ENCODE assay signal across 12 cellular contexts in the genomic region with DNA sequence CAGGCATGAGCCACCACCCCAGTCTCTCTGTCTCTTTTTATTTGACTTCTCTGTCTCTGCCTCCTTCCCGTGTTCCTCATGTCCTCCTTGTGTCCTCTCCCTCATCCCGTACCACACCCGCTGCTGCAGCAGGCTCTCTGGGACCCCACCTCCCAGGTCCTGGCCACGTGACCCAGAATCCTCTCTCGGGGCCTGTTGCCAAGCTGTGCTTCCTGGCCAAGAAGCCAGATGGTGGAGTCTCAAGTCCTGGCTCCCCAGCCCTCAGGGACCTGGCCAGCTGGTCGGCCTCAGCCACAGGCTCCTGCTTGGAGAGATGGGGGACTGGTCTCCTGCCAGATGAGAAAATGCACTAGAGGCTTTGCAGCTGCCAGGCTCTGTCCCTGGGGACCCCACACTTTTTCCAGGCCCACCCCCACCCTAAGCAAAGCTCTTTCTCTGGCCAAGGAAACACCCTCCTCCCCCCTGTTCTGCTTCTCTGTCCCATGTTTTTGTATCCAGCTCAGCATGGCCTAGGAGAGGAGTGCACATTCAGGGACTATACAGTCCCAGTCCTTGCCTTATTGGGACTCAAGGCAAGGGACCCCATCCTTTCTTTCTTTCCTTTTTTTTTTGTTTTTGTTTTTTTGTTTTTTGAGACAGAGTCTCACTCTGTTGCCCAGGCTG. TPM values are rescaled to one million over a fixed set of nuclear protein-coding genes. Genes with fewer than 3 reads are reported as not detected.
DNase-seq lines count a peak whose midpoint lies in the region; ATAC-seq, FAIRE-seq and TF ChIP-seq lines count a peak whose summit lies in the region.
"Had no signal": no experiment of that assay in that cellular context is flagged by ENCODE, and none has a peak within 500 bp of the region (broad histone marks: within the 10 kb centered on the region; RNA-seq: fewer than 3 reads in every experiment).

No MANE protein-coding gene starts in this region.

- H3K27ac ChIP-seq in AG04450 (ENCODE audit: low read depth, low read length) (no peak overlapping the region), lung (ENCODE audit: low read depth in 1 of 2, low read length in 1 of 2) (no peak overlapping the region), small intestine (ENCODE audit: low read depth in 1 of 2, low read length in 1 of 2) (no peak overlapping the region)
- H3K27ac ChIP-seq: SK-N-MC had no signal

- H3K27ac Mint-ChIP-seq in activated CD4-positive, alpha-beta T cell treated with anti-CD3 and anti-CD28 coated beads, Interleukin-2, amount 10 ng/mL, durations not matched to agents 7 days and 5 days, result no peak overlapping the region
- H3K27ac Mint-ChIP-seq: activated naive CD8-positive, alpha-beta T cell had no signal

- H3K9me3 Mint-ChIP-seq in activated CD4-positive, alpha-beta T cell treated with anti-CD3 and anti-CD28 coated beads, Interleukin-2, amount 10 ng/mL, durations not matched to agents 7 days and 5 days, result peaks cover 3% of the 10 kb centered on the region

- ATAC-seq in lung (ENCODE audit: insufficient read depth, low FRiP score) (no peak), HG02840 (IDR thresholded peaks at IDR 0.05; ENCODE audit: low FRiP score, unreplicated experiment) (no peak)

- H3K9me3 ChIP-seq in AG04450 (ENCODE audit: control insufficient read depth, insufficient read depth, low read length) (no peaks in the 10 kb centered on the region; the same call in 1 of the 2 replicates), lung (ENCODE audit: control insufficient read depth in 2 of 2, insufficient read depth in 1 of 2, low read length in 1 of 2) (no peaks in the 10 kb centered on the region), small intestine (ENCODE audit: control insufficient read depth, low read depth) (no peaks in the 10 kb centered on the region)

- no peaks in the 10 kb centered on the region for H3K36me3 ChIP-seq in lung (ENCODE audit: control insufficient read depth in 2 of 2, insufficient read depth in 2 of 2, low read length in 2 of 2)
- H3K36me3 ChIP-seq in small intestine (ENCODE audit: control insufficient read depth in 2 of 2, insufficient read depth in 2 of 2, low read length in 2 of 2), result no peaks in the 10 kb centered on the region

- H3K27me3 ChIP-seq in AG04450 (ENCODE audit: control insufficient read depth, insufficient read depth, low read length), result peaks cover 6% of the 10 kb centered on the region
- H3K27me3 ChIP-seq in lung (ENCODE audit: control insufficient read depth, insufficient read depth), result no peaks in the 10 kb centered on the region
- H3K27me3 ChIP-seq in small intestine (ENCODE audit: control insufficient read depth in 2 of 2, insufficient read depth in 2 of 2, low read length in 2 of 2), result peaks cover 0 to 3% of the 10 kb centered on the region in 2 donors

- POLR2A ChIA-PET in AG04450 (lab: Yijun Ruan, JAX), result interaction anchor here (0.5 to 1.3 kb wide), 9 partner anchors 14 to 1385 kb away, joined by 3 to 7 read pairs (median 4); partner anchors contain the start of gene BLVRB
- POLR2A ChIA-PET in activated CD4-positive, alpha-beta T cell treated with anti-CD3 and anti-CD28 coated beads, Interleukin-2, amount 10 ng/mL, durations not matched to agents 7 days and 5 days (lab: Charles Lee), result no interaction called here

- peaks cover 4% of the 10 kb centered on the region for H3K36me3 Mint-ChIP-seq in activated CD4-positive, alpha-beta T cell treated with anti-CD3 and anti-CD28 coated beads, Interleukin-2, amount 10 ng/mL, durations not matched to agents 7 days and 5 days (ENCODE audit: low read depth)
- H3K36me3 Mint-ChIP-seq: activated naive CD8-positive, alpha-beta T cell had no signal

- WGBS in lung, 2 donors, result 41 to 61% methylated on average over 6 of the region's 6 CpGs
- WGBS in small intestine, 3 donors, result 22 to 40% (median 37%) methylated on average over 6 of the region's 6 CpGs

- peaks cover 7% of the 10 kb centered on the region for H3K27me3 Mint-ChIP-seq in activated CD4-positive, alpha-beta T cell treated with anti-CD3 and anti-CD28 coated beads, Interleukin-2, amount 10 ng/mL, durations not matched to agents 7 days and 5 days

- H3K4me1 Mint-ChIP-seq in activated CD4-positive, alpha-beta T cell treated with anti-CD3 and anti-CD28 coated beads, Interleukin-2, amount 10 ng/mL, durations not matched to agents 7 days and 5 days, result no peaks in the 10 kb centered on the region

- peak; percentile 61 for DNase-seq in AG04450 (ENCODE audit: low read depth, low spot score)
- peak; percentile 41 for DNase-seq in NCI-H1105 (lab: John Stamatoyannopoulos, UW)
- peak; percentile 84 for DNase-seq in cerebellar cortex (ENCODE audit: low spot score)
- peak; percentile 68 for DNase-seq in lung (ENCODE audit: low spot score)
- no peak for DNase-seq in small intestine
- DNase-seq in urothelium cell line (ENCODE audit: low spot score), result no peak
- no peak for DNase-seq in activated CD4-positive, alpha-beta T cell treated with anti-CD3 and anti-CD28 coated beads, Interleukin-2, amount 10 ng/mL, durations not matched to agents 7 days and 5 days
- DNase-seq: activated CD4-positive, alpha-beta T cell treated with anti-CD3 and anti-CD28 coated beads, Interleukin-2, amount 50 U/mL, for 48 hours; NCI-H2227 treated with DMSO at 0.1 percent for 48 hours had no signal

- H3K4me1 ChIP-seq in lung (ENCODE audit: control insufficient read depth in 2 of 2, insufficient read depth in 2 of 2, low read length in 2 of 2) (no peaks in the 10 kb centered on the region), small intestine (ENCODE audit: control insufficient read depth in 2 of 2, insufficient read depth in 1 of 2, low read depth in 1 of 2, low read length in 1 of 2) (no peaks in the 10 kb centered on the region)

- H3K4me3 Mint-ChIP-seq in activated CD4-positive, alpha-beta T cell treated with anti-CD3 and anti-CD28 coated beads, Interleukin-2, amount 10 ng/mL, durations not matched to agents 7 days and 5 days, result no peak overlapping the region
- H3K4me3 Mint-ChIP-seq: activated naive CD8-positive, alpha-beta T cell had no signal

- FAIRE-seq in small intestine (lab: Jason Lieb, UNC), result no peak
- no peak for FAIRE-seq in urothelium cell line (lab: Jason Lieb, UNC)

- H3K4me3 ChIP-seq in AG04450 (ENCODE audit: low read depth, low read length), result no peak overlapping the region
- no peak overlapping the region for H3K4me3 ChIP-seq in lung
- no peak overlapping the region for H3K4me3 ChIP-seq in small intestine (ENCODE audit: low read depth in 1 of 2, low read length in 2 of 2)
- H3K4me3 ChIP-seq: SK-N-MC had no signal

- TF ChIP-seq CTCF in AG04450 (IDR thresholded peaks at IDR 0.05; ENCODE audit: low read depth, low read length) (no peak), lung (IDR thresholded peaks at IDR 0.05; ENCODE audit: control extremely low read depth, extremely low read depth) (no peak)

- CTCF ChIA-PET in AG04450 (lab: Charles Lee), result interaction anchor here (0.6 to 2.8 kb wide), 11 partner anchors 9 to 349 kb away, joined by 3 to 21 read pairs (median 5); partner anchors contain the start of genes BLVRB and LTBP4
- CTCF ChIA-PET in activated CD4-positive, alpha-beta T cell treated with anti-CD3 and anti-CD28 coated beads, Interleukin-2, amount 10 ng/mL, durations not matched to agents 7 days and 5 days (lab: Charles Lee), result interaction anchor here (0.8 kb wide), 1 partner anchor 9 kb away, joined by 3 read pairs; no protein-coding TSS in a partner anchor

RNA-seq across cellular contexts. Expression of gene SHKBP1, which starts 34.3 kb away (rescaled TPM):
- polyA plus RNA-seq in AG04450 (2011; rRNA removed), result 42.5 and 62.7 TPM in 2 replicates
- polyA minus RNA-seq in AG04450 (2011; rRNA and poly(A)+ RNA removed), result 65.5 and 108 TPM in 2 replicates
- total RNA-seq in lung, result 100 to 1,000 TPM in 1 of 2 donors, 10 to 100 TPM in 1; 21.1 to 105 TPM
- 100 to 1,000 TPM in 1 of 2 donors, 10 to 100 TPM in 1; 89.0 to 191 TPM for polyA plus RNA-seq in lung
- polyA plus RNA-seq in small intestine, result 10 to 100 TPM; 56.6 to 70.3 (median 64.2) TPM
- total RNA-seq in activated CD4-positive, alpha-beta T cell treated with anti-CD3 and anti-CD28 coated beads, Interleukin-2, amount 10 ng/mL, durations not matched to agents 7 days and 5 days, result 100 to 1,000 TPM; 147 to 158 TPM

RNA-seq across cellular contexts. Expression of gene LTBP4, which starts 58.8 kb away (rescaled TPM):
- polyA plus RNA-seq in AG04450 (2011; rRNA removed) (41.3 and 70.3 TPM in 2 replicates), lung (10 to 100 TPM; 73.0 to 99.4 TPM), small intestine (100 to 1,000 TPM in 1 of 3 donors, 10 to 100 TPM in 2; 63.3 to 162 (median 69.2) TPM)
- 41.9 and 53.5 TPM in 2 replicates for polyA minus RNA-seq in AG04450 (2011; rRNA and poly(A)+ RNA removed)
- 100 to 1,000 TPM; 203 to 290 TPM for total RNA-seq in lung
- 10 to 100 TPM; 71.3 to 75.7 TPM for total RNA-seq in activated CD4-positive, alpha-beta T cell treated with anti-CD3 and anti-CD28 coated beads, Interleukin-2, amount 10 ng/mL, durations not matched to agents 7 days and 5 days

Comparison
In these comparisons a context has a peak if more than half of its experiments do, and no peak if none do; other contexts are left out.
1. DNase-seq: peak in AG04450 (single experiment), NCI-H1105 (single experiment), cerebellar cortex (single experiment) and lung (single experiment); none in small intestine (single experiment), urothelium cell line (single experiment) and activated CD4-positive, alpha-beta T cell treated with anti-CD3 and anti-CD28 coated beads, Interleukin-2, amount 10 ng/mL, durations not matched to agents 7 days and 5 days (single experiment).